ENCODE assay signal across 9 cellular contexts in genomic region chr4:54439831-54440243, GRCh38.
DNase-seq lines count a peak whose midpoint lies in the region; ATAC-seq lines count a peak whose summit lies in the region.
"Had no signal": no experiment of that assay in that cellular context is flagged by ENCODE, and none has a peak within 500 bp of the region (broad histone marks: within the 10 kb centered on the region; RNA-seq: fewer than 3 reads in every experiment).

No MANE protein-coding gene starts in this region.

- peak; percentile 9 for DNase-seq in HS-27A (ENCODE audit: low read depth)
- peak; percentile 80 for DNase-seq in SKM-1 treated with dmso at 0.1 percent for 144 hours (lab: John Stamatoyannopoulos, UW; ENCODE audit: unreplicated experiment)
- peak in 37 of 42 donors; percentile 3 to 64 (median 29) for DNase-seq in head of caudate nucleus
- DNase-seq in T-helper 1 cell, result no peak
- no peak for DNase-seq in middle frontal gyrus (ENCODE audit: extremely low spot score, low spot score)
- DNase-seq in activated CD4-positive, alpha-beta T cell treated with anti-CD3 and anti-CD28 coated beads, Interleukin-2, amount 10 ng/mL, durations not matched to agents 24 days and 14 days, result no peak
- DNase-seq: stimulated activated CD4-positive, alpha-beta T cell treated with anti-CD3 and anti-CD28 coated beads, Interleukin-4, amount 100 ng/mL, for 24 hours had no signal

- H3K4me3 Mint-ChIP-seq in stimulated activated memory B cell treated with anti-CD40 and anti-IgM and Interleukin-4, amounts not matched to agents 10 μg/mL and 1 μg/mL and 100 μg/mL, for 72 hours, result no peak overlapping the region
- no peak overlapping the region for H3K4me3 Mint-ChIP-seq in activated CD4-positive, alpha-beta T cell treated with anti-CD3 and anti-CD28 coated beads, Interleukin-2, amount 10 ng/mL, durations not matched to agents 24 days and 14 days

- no peaks in the 10 kb centered on the region for H3K36me3 Mint-ChIP-seq in stimulated activated memory B cell treated with anti-CD40 and anti-IgM and Interleukin-4, amounts not matched to agents 10 μg/mL and 1 μg/mL and 100 μg/mL, for 72 hours
- H3K36me3 Mint-ChIP-seq in activated CD4-positive, alpha-beta T cell treated with anti-CD3 and anti-CD28 coated beads, Interleukin-2, amount 10 ng/mL, durations not matched to agents 24 days and 14 days (ENCODE audit: low read depth), result no peaks in the 10 kb centered on the region

- H3K27ac Mint-ChIP-seq in stimulated activated memory B cell treated with anti-CD40 and anti-IgM and Interleukin-4, amounts not matched to agents 10 μg/mL and 1 μg/mL and 100 μg/mL, for 72 hours, result no peak overlapping the region
- H3K27ac Mint-ChIP-seq in activated CD4-positive, alpha-beta T cell treated with anti-CD3 and anti-CD28 coated beads, Interleukin-2, amount 10 ng/mL, durations not matched to agents 24 days and 14 days, result no peak overlapping the region

- no peak overlapping the region for H3K9ac ChIP-seq in skeletal muscle satellite cell (ENCODE audit: low read depth, low read length)

- intact Hi-C loops in head of caudate nucleus (cut with DNase I), result loop anchor here (2.0 to 5.0 kb wide), 2 partner anchors 58 to 117 kb away; no protein-coding TSS in a partner anchor
- intact Hi-C loops in activated CD4-positive, alpha-beta T cell treated with anti-CD3 and anti-CD28 coated beads, Interleukin-2, amount 10 ng/mL, durations not matched to agents 24 days and 14 days (cut with micrococcal nuclease), result loop anchor here (2.0 kb wide), 1 partner anchor 117 kb away; no protein-coding TSS in a partner anchor

- H3K27me3 Mint-ChIP-seq in stimulated activated memory B cell treated with anti-CD40 and anti-IgM and Interleukin-4, amounts not matched to agents 10 μg/mL and 1 μg/mL and 100 μg/mL, for 72 hours, result peaks cover 30% of the 10 kb centered on the region
- peaks cover 14% of the 10 kb centered on the region for H3K27me3 Mint-ChIP-seq in activated CD4-positive, alpha-beta T cell treated with anti-CD3 and anti-CD28 coated beads, Interleukin-2, amount 10 ng/mL, durations not matched to agents 24 days and 14 days

- no peaks in the 10 kb centered on the region for H3K36me3 ChIP-seq in skeletal muscle satellite cell (ENCODE audit: insufficient read depth, low read length)

- H3K4me1 Mint-ChIP-seq in stimulated activated memory B cell treated with anti-CD40 and anti-IgM and Interleukin-4, amounts not matched to agents 10 μg/mL and 1 μg/mL and 100 μg/mL, for 72 hours, result no peaks in the 10 kb centered on the region
- H3K4me1 Mint-ChIP-seq in activated CD4-positive, alpha-beta T cell treated with anti-CD3 and anti-CD28 coated beads, Interleukin-2, amount 10 ng/mL, durations not matched to agents 24 days and 14 days, result no peaks in the 10 kb centered on the region

- peak overlapping the region; percentile 52 for H3K4me2 ChIP-seq in skeletal muscle satellite cell (ENCODE audit: low read length)

- peak overlapping the region; percentile 16 for H3K4me3 ChIP-seq in skeletal muscle satellite cell (ENCODE audit: low read length)

- H3K27me3 ChIP-seq in skeletal muscle satellite cell (ENCODE audit: control insufficient read depth, insufficient read depth, low read length), result peaks cover 11% of the 10 kb centered on the region

- H3K4me1 ChIP-seq in skeletal muscle satellite cell (ENCODE audit: control insufficient read depth, insufficient read depth, low read length), result no peaks in the 10 kb centered on the region

- no peaks in the 10 kb centered on the region for H3K9me3 ChIP-seq in skeletal muscle satellite cell (replicated peaks; ENCODE audit: low read length)

- no peaks in the 10 kb centered on the region for H3K9me3 Mint-ChIP-seq in stimulated activated memory B cell treated with anti-CD40 and anti-IgM and Interleukin-4, amounts not matched to agents 10 μg/mL and 1 μg/mL and 100 μg/mL, for 72 hours
- no peaks in the 10 kb centered on the region for H3K9me3 Mint-ChIP-seq in activated CD4-positive, alpha-beta T cell treated with anti-CD3 and anti-CD28 coated beads, Interleukin-2, amount 10 ng/mL, durations not matched to agents 24 days and 14 days

- ATAC-seq in stimulated activated memory B cell treated with anti-CD40 and anti-IgM and Interleukin-4, amounts not matched to agents 10 μg/mL and 1 μg/mL and 100 μg/mL, for 72 hours, result no peak

Comparison
In these comparisons a context has a peak if more than half of its experiments do, and no peak if none do; other contexts are left out.
1. DNase-seq: peak in HS-27A (single experiment), SKM-1 treated with dmso at 0.1 percent for 144 hours (single experiment) and head of caudate nucleus (37 of 42); none in T-helper 1 cell (0 of 5), middle frontal gyrus (single experiment) and activated CD4-positive, alpha-beta T cell treated with anti-CD3 and anti-CD28 coated beads, Interleukin-2, amount 10 ng/mL, durations not matched to agents 24 days and 14 days (single experiment).